In genomic region chr12:107586256-107586970, GRCh38 we compare ENCODE assay signal across 18 cellular contexts.
DNase-seq lines count a peak whose midpoint lies in the region; ATAC-seq and TF ChIP-seq lines count a peak whose summit lies in the region.
"Had no signal": no experiment of that assay in that cellular context is flagged by ENCODE, and none has a peak within 500 bp of the region (broad histone marks: within the 10 kb centered on the region; RNA-seq: fewer than 3 reads in every experiment).

No MANE protein-coding gene starts in this region.

- no peak overlapping the region for H2BK120ac ChIP-seq in H9 (ENCODE audit: low read depth, low read length, poor library complexity, severe bottlenecking)

- H3K23me2 ChIP-seq in H9 (ENCODE audit: insufficient read length, low read depth, low read length, poor library complexity, severe bottlenecking), result no peaks in the 10 kb centered on the region

- H3K4ac ChIP-seq in H9 (ENCODE audit: low read depth, low read length), result no peak overlapping the region

- H3K4me2 ChIP-seq in H9 (ENCODE audit: insufficient read depth, insufficient read length, low read length), result no peak overlapping the region
- H3K4me2 ChIP-seq: BLaER1 had no signal

- H3K27ac ChIP-seq in H9 (ENCODE audit: insufficient read length, low read depth, low read length) (no peak overlapping the region), endodermal cell (ENCODE audit: low read depth, low read length) (no peak overlapping the region)
- H3K27ac ChIP-seq: BLaER1 had no signal

- H3K4me1 ChIP-seq in H9 (ENCODE audit: insufficient read depth, low read length) (peaks cover 12% of the 10 kb centered on the region; the same call in 1 of the 2 replicates), endodermal cell (ENCODE audit: control insufficient read depth, insufficient read depth, low read length) (peaks cover 4% of the 10 kb centered on the region)

- no peak overlapping the region for H2BK12ac ChIP-seq in H9 (ENCODE audit: insufficient read length, low read depth, low read length)

- H3K27ac Mint-ChIP-seq in H9 (peak overlapping the region in 2 of 3 experiments; percentile 41 to 53; a peak in 5 of 7 replicates), endodermal cell (peak overlapping the region; percentile 64)
- no peak overlapping the region for H3K27ac Mint-ChIP-seq in activated CD8-positive, alpha-beta T cell treated with anti-CD3 and anti-CD28 coated beads, Interleukin-2, amount 10 ng/mL, durations not matched to agents 7 days and 5 days
- H3K27ac Mint-ChIP-seq: CD14-positive monocyte, HFFc6 had no signal

- no peak overlapping the region for H3K4me3 ChIP-seq in endodermal cell (ENCODE audit: low read length)
- H3K4me3 ChIP-seq: BLaER1 had no signal

- no peak overlapping the region for H3K14ac ChIP-seq in H9 (ENCODE audit: insufficient read depth, low read length)

- DNase-seq in H9, result no peak
- DNase-seq in endodermal cell, result peak; percentile 86
- DNase-seq in kidney tubule cell (ENCODE audit: low spot score), result peak; percentile 18
- peak; percentile 53 for DNase-seq in retina
- DNase-seq in activated CD8-positive, alpha-beta T cell treated with anti-CD3 and anti-CD28 coated beads, Interleukin-2, amount 10 ng/mL, durations not matched to agents 7 days and 5 days, result no peak
- no peak for DNase-seq in NCI-H526 (lab: John Stamatoyannopoulos, UW)
- DNase-seq in SIG-M5 treated with dmso at 0.1 percent for 504 hours (lab: John Stamatoyannopoulos, UW; ENCODE audit: unreplicated experiment), result no peak
- DNase-seq: 8988T; CD4-positive, alpha-beta memory T cell; DMS153; DMS79 treated with DMSO at 0.1 percent for 48 hours; GF-D8; HFFc6; IMR-90 had no signal

- H3K18ac ChIP-seq in H9 (ENCODE audit: insufficient read length, low read depth, low read length), result no peak overlapping the region

- H3K9me3 ChIP-seq in H9 (ENCODE audit: control insufficient read depth, low read depth, low read length) (no peaks in the 10 kb centered on the region), endodermal cell (ENCODE audit: control insufficient read depth, low read length) (peaks cover 9% of the 10 kb centered on the region)
- H3K9me3 ChIP-seq: BLaER1 had no signal

- H3K9me3 Mint-ChIP-seq in H9, result peaks cover 9 to 10% of the 10 kb centered on the region in 2 experiments; a peak in 4 of 5 replicates
- peaks cover 4% of the 10 kb centered on the region for H3K9me3 Mint-ChIP-seq in endodermal cell
- peaks cover 6% of the 10 kb centered on the region for H3K9me3 Mint-ChIP-seq in activated CD8-positive, alpha-beta T cell treated with anti-CD3 and anti-CD28 coated beads, Interleukin-2, amount 10 ng/mL, durations not matched to agents 7 days and 5 days (ENCODE audit: insufficient read depth)

- no peak overlapping the region for H4K8ac ChIP-seq in H9 (replicated peaks; ENCODE audit: insufficient read length, low read depth, low read length)

- no peak overlapping the region for H2BK15ac ChIP-seq in H9 (ENCODE audit: low read depth, low read length)

- no peak overlapping the region for H3T11ph ChIP-seq in H9 (ENCODE audit: low read length)

- no peak overlapping the region for H2AK5ac ChIP-seq in H9 (ENCODE audit: insufficient read length, low read length)

- H4K20me1 ChIP-seq in H9 (ENCODE audit: control insufficient read depth, insufficient read depth, insufficient read length), result no peaks in the 10 kb centered on the region
- H4K20me1 ChIP-seq: BLaER1 had no signal

- H3K4me3 Mint-ChIP-seq in H9 (no peak overlapping the region), endodermal cell (no peak overlapping the region)
- H3K4me3 Mint-ChIP-seq in activated CD8-positive, alpha-beta T cell treated with anti-CD3 and anti-CD28 coated beads, Interleukin-2, amount 10 ng/mL, durations not matched to agents 7 days and 5 days, result no peak overlapping the region
- H3K4me3 Mint-ChIP-seq: CD14-positive monocyte; CD4-positive, alpha-beta memory T cell; HFFc6 had no signal

- no peak overlapping the region for H3K56ac ChIP-seq in H9 (ENCODE audit: insufficient read length, low read depth, low read length)

- CTCF ChIA-PET in activated CD8-positive, alpha-beta T cell treated with anti-CD3 and anti-CD28 coated beads, Interleukin-2, amount 10 ng/mL, durations not matched to agents 7 days and 5 days (lab: Charles Lee), result interaction anchor here (0.5 kb wide), 1 partner anchor 20 kb away, joined by 3 read pairs; no protein-coding TSS in a partner anchor

- no peaks in the 10 kb centered on the region for H3K36me3 ChIP-seq in endodermal cell (ENCODE audit: control insufficient read depth, insufficient read depth, low read length)
- H3K36me3 ChIP-seq: BLaER1 had no signal

- no peak for ATAC-seq in activated CD8-positive, alpha-beta T cell treated with anti-CD3 and anti-CD28 coated beads, Interleukin-2, amount 10 ng/mL, durations not matched to agents 7 days and 5 days
- ATAC-seq in GM18858 (IDR thresholded peaks at IDR 0.05; ENCODE audit: unreplicated experiment), result no peak
- ATAC-seq: HCT116 had no signal

- peaks cover 31 to 41% of the 10 kb centered on the region in 2 experiments for H3K4me1 Mint-ChIP-seq in H9
- peaks cover 18% of the 10 kb centered on the region for H3K4me1 Mint-ChIP-seq in endodermal cell
- H3K4me1 Mint-ChIP-seq in activated CD8-positive, alpha-beta T cell treated with anti-CD3 and anti-CD28 coated beads, Interleukin-2, amount 10 ng/mL, durations not matched to agents 7 days and 5 days (ENCODE audit: low read depth), result no peaks in the 10 kb centered on the region
- H3K4me1 Mint-ChIP-seq: CD14-positive monocyte; CD4-positive, alpha-beta memory T cell had no signal

- no peak overlapping the region for H4K91ac ChIP-seq in H9 (ENCODE audit: insufficient read length, low read depth, low read length)

- no peak overlapping the region for H4K5ac ChIP-seq in H9 (ENCODE audit: insufficient read length, low read depth, low read length)

- POLR2A ChIA-PET in activated CD8-positive, alpha-beta T cell treated with anti-CD3 and anti-CD28 coated beads, Interleukin-2, amount 10 ng/mL, durations not matched to agents 7 days and 5 days (lab: Charles Lee), result no interaction called here

- TF ChIP-seq CTCF in H9 (conservative IDR thresholded peaks at IDR 0.05) (no peak), endodermal cell (conservative IDR thresholded peaks at IDR 0.05) (no peak)

- H3K36me3 Mint-ChIP-seq in H9 (ENCODE audit: insufficient read depth in 1 of 3, low read depth in 3 of 3), result peaks cover 0 to 8% (median 6%) of the 10 kb centered on the region in 3 experiments; a peak in 5 of 7 replicates
- H3K36me3 Mint-ChIP-seq in endodermal cell (ENCODE audit: low read depth), result peaks cover 3% of the 10 kb centered on the region
- peaks cover 21% of the 10 kb centered on the region for H3K36me3 Mint-ChIP-seq in activated CD8-positive, alpha-beta T cell treated with anti-CD3 and anti-CD28 coated beads, Interleukin-2, amount 10 ng/mL, durations not matched to agents 7 days and 5 days (ENCODE audit: low read depth)

- H3K79me1 ChIP-seq in H9 (ENCODE audit: insufficient read depth, low read depth, low read length, poor library complexity, severe bottlenecking), result no peaks in the 10 kb centered on the region

- no peaks in the 10 kb centered on the region for H3K79me2 ChIP-seq in H9 (ENCODE audit: insufficient read depth, low read length)

- no CpG with 5 or more reads among the region's 12 CpGs for WGBS in H9 (ENCODE audit: extremely low coverage, insufficient read length, low lambda C conversion rate)
- 82% methylated on average over 8 to 12 of the region's 12 CpGs for WGBS in endodermal cell (ENCODE audit: insufficient coverage in 1 of 2, insufficient read length in 1 of 2), 2 experiments

- H2AFZ ChIP-seq in H9 (ENCODE audit: low read length), result no peak overlapping the region

- H3K27me3 Mint-ChIP-seq in H9 (ENCODE audit: low read depth), result peaks cover 21% of the 10 kb centered on the region
- peaks cover 15% of the 10 kb centered on the region for H3K27me3 Mint-ChIP-seq in endodermal cell (ENCODE audit: insufficient read depth)
- H3K27me3 Mint-ChIP-seq in activated CD8-positive, alpha-beta T cell treated with anti-CD3 and anti-CD28 coated beads, Interleukin-2, amount 10 ng/mL, durations not matched to agents 7 days and 5 days (ENCODE audit: low read depth), result no peaks in the 10 kb centered on the region
- H3K27me3 Mint-ChIP-seq: CD4-positive, alpha-beta memory T cell had no signal

- H3K27me3 ChIP-seq in H9 (ENCODE audit: insufficient read depth, low read length), result 0 out of 2 replicates have a peak, but pooled peaks cover 2% of the 10 kb centered on the region
- peaks cover 10% of the 10 kb centered on the region for H3K27me3 ChIP-seq in endodermal cell (ENCODE audit: control insufficient read depth, insufficient read depth, low read length, poor library complexity, severe bottlenecking)
- H3K27me3 ChIP-seq: BLaER1 had no signal

- H2BK20ac ChIP-seq in H9 (ENCODE audit: low read depth, low read length, poor library complexity, severe bottlenecking), result no peak overlapping the region

- H3K9ac ChIP-seq in H9 (ENCODE audit: extremely low read depth, insufficient read length, low read length) (no peak overlapping the region), endodermal cell (ENCODE audit: extremely low read depth, low read length, poor library complexity, severe bottlenecking) (no peak overlapping the region)
- H3K9ac ChIP-seq: BLaER1 had no signal

- no peak overlapping the region for H3K23ac ChIP-seq in H9 (ENCODE audit: insufficient read length, low read depth, low read length)

- H2BK5ac ChIP-seq in H9 (ENCODE audit: insufficient read length, low read length), result no peak overlapping the region

Comparison
In these comparisons a context has a peak if more than half of its experiments do, and no peak if none do; other contexts are left out.
1. DNase-seq: peak in endodermal cell (single experiment), kidney tubule cell (single experiment) and retina (single experiment); none in H9 (single experiment), activated CD8-positive, alpha-beta T cell treated with anti-CD3 and anti-CD28 coated beads, Interleukin-2, amount 10 ng/mL, durations not matched to agents 7 days and 5 days (single experiment), NCI-H526 (0 of 2) and SIG-M5 treated with dmso at 0.1 percent for 504 hours (single experiment).